ENCODE assay signal across 14 cellular contexts in the genomic region with DNA sequence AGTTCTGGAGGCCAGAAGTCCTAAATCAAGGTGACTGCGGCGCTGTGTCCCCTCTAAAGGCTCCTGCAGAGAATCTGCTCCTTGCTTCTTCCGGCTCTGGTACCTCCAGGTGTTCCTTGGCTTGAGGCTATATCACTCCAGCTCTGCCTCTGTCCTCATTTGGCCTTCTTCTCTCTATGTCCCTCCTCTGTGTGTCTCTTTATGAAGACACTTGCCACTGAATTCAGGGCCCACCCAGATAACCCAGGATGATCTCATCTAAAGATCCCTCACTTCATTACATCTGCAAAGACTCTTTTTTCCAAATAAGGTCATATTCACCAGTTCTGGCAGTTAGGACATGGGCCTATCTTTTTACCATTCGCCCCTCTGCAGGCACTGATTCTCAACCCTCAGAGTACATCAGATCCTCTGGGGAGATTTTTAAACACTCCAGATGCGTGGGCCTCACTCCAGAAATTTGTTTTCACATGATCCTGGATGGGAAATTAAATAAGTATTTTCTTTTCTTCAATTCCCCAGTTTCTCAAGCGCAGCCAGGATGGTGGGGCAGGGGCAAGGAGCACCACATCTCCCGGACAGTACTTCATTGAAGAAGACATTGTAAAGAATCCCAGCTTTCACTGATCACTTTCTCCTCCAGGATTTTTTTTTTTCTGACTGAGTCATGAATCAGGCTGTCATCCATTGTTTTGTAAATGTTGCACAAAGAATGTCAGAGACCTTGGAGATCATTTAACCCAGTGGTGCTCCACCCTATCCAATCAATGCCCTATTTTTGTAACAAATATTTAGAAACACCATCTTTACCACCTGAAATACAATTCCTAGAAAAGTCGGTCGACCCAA. TPM values are rescaled to one million over a fixed set of nuclear protein-coding genes. Genes with fewer than 3 reads are reported as not detected.
A peak's percentile ranks its signal among the peaks of the same experiment; 100 is the strongest.
DNase-seq lines count a peak whose midpoint lies in the region; ATAC-seq and TF ChIP-seq lines count a peak whose summit lies in the region.
"Had no signal": no experiment of that assay in that cellular context is flagged by ENCODE, and none has a peak within 500 bp of the region (broad histone marks: within the 10 kb centered on the region; RNA-seq: fewer than 3 reads in every experiment).

No MANE protein-coding gene starts in this region.

- H2AFZ ChIP-seq in GM23338 (no peak overlapping the region), PC-9 (no peak overlapping the region)

- H3K9me2 ChIP-seq in GM23338 (ENCODE audit: insufficient read depth) (no peaks in the 10 kb centered on the region), PC-9 (ENCODE audit: insufficient read depth) (no peaks in the 10 kb centered on the region)

- TF ChIP-seq POLR2A in sigmoid colon (IDR thresholded peaks at IDR 0.05) = no peak

- ATAC-seq in GM23338 = no peak
- ATAC-seq in activated T-helper 17 cell treated with anti-CD3 and anti-CD28 coated beads, Interleukin-2, amount 50 U/mL, for 72 hours (replicated peaks) = no peak
- no peak for ATAC-seq in GM18868 (IDR thresholded peaks at IDR 0.05; ENCODE audit: unreplicated experiment)

- H3K9me3 ChIP-seq in sigmoid colon (no peaks in the 10 kb centered on the region), PC-9 (ENCODE audit: insufficient read depth, low read depth) (no peaks in the 10 kb centered on the region)
- H3K9me3 ChIP-seq: stomach had no signal

- H3K4me3 ChIP-seq in GM23338 (no peak overlapping the region), foreskin fibroblast (ENCODE audit: low read depth in 1 of 2, low read length in 2 of 2) (no peak overlapping the region), sigmoid colon (no peak overlapping the region), PC-9 (no peak overlapping the region)
- H3K4me3 ChIP-seq: dorsolateral prefrontal cortex, stomach had no signal

- BruUV-seq in PC-9 (replicated peaks; lab: Mats Ljungman, UMichigan) = no TSS peak

- H3K36me3 ChIP-seq in GM23338 (ENCODE audit: insufficient read depth) (no peaks in the 10 kb centered on the region; the same call in 1 of the 2 replicates), sigmoid colon (no peaks in the 10 kb centered on the region), PC-9 (ENCODE audit: low read depth) (no peaks in the 10 kb centered on the region)
- H3K36me3 ChIP-seq: stomach had no signal

- peak overlapping the region; percentile 35 for H3K27ac Mint-ChIP-seq in GM23338
- H3K27ac Mint-ChIP-seq in activated T-helper 17 cell treated with anti-CD3 and anti-CD28 coated beads, Interleukin-2, amount 50 U/mL, for 72 hours = peak overlapping the region; percentile 76
- no peak overlapping the region for H3K27ac Mint-ChIP-seq in activated T-helper 2 cell treated with anti-CD3 and anti-CD28 coated beads, Interferon-gamma antibody, Interleukin-2, Interleukin-4, amounts not matched to agents 10 μg/mL and 5 μg/mL and 100 μg/mL, durations not matched to agents 14 hours and 24 hours and 36 hours

- H3K27ac ChIP-seq in GM23338 (ENCODE audit: low read depth) = no peak overlapping the region
- peak overlapping the region in 3 of 4 donors; percentile 20 to 62 (median 25) for H3K27ac ChIP-seq in sigmoid colon
- no peak overlapping the region for H3K27ac ChIP-seq in PC-9
- H3K27ac ChIP-seq in substantia nigra (ENCODE audit: low read depth, low read length, poor library complexity, severe bottlenecking) = no peak overlapping the region
- H3K27ac ChIP-seq: dorsolateral prefrontal cortex had no signal

- H3K4me2 ChIP-seq in GM23338 (peak overlapping the region; percentile 50; the same call in 1 of the 2 replicates), PC-9 (no peak overlapping the region)

- no peaks in the 10 kb centered on the region for H3K79me2 ChIP-seq in GM23338 (replicated peaks; ENCODE audit: insufficient read depth)
- H3K79me2 ChIP-seq in PC-9 (ENCODE audit: low read depth) = no peaks in the 10 kb centered on the region

- peaks cover 23% of the 10 kb centered on the region for H3K4me1 Mint-ChIP-seq in GM23338
- peaks cover 22% of the 10 kb centered on the region for H3K4me1 Mint-ChIP-seq in activated T-helper 17 cell treated with anti-CD3 and anti-CD28 coated beads, Interleukin-2, amount 50 U/mL, for 72 hours
- peaks cover 33% of the 10 kb centered on the region for H3K4me1 Mint-ChIP-seq in activated T-helper 2 cell treated with anti-CD3 and anti-CD28 coated beads, Interferon-gamma antibody, Interleukin-2, Interleukin-4, amounts not matched to agents 10 μg/mL and 5 μg/mL and 100 μg/mL, durations not matched to agents 14 hours and 24 hours and 36 hours (ENCODE audit: low read depth)

- H3K9me3 Mint-ChIP-seq in GM23338 = peaks cover 40% of the 10 kb centered on the region
- peaks cover 8% of the 10 kb centered on the region for H3K9me3 Mint-ChIP-seq in activated T-helper 17 cell treated with anti-CD3 and anti-CD28 coated beads, Interleukin-2, amount 50 U/mL, for 72 hours
- peaks cover 40% of the 10 kb centered on the region for H3K9me3 Mint-ChIP-seq in activated T-helper 2 cell treated with anti-CD3 and anti-CD28 coated beads, Interferon-gamma antibody, Interleukin-2, Interleukin-4, amounts not matched to agents 10 μg/mL and 5 μg/mL and 100 μg/mL, durations not matched to agents 14 hours and 24 hours and 36 hours

- H4K20me1 ChIP-seq in GM23338 (replicated peaks; ENCODE audit: insufficient read depth) = no peaks in the 10 kb centered on the region
- H4K20me1 ChIP-seq in PC-9 (ENCODE audit: insufficient read depth) = no peaks in the 10 kb centered on the region

- POLR2A ChIA-PET in PC-9 (lab: Charles Lee; ENCODE audit: unreplicated experiment) = no interaction called here

- TF ChIP-seq EP300 in sigmoid colon (IDR thresholded peaks at IDR 0.05) = no peak

- H3K36me3 Mint-ChIP-seq in GM23338 (ENCODE audit: low read depth) = peaks cover 29% of the 10 kb centered on the region
- H3K36me3 Mint-ChIP-seq in activated T-helper 17 cell treated with anti-CD3 and anti-CD28 coated beads, Interleukin-2, amount 50 U/mL, for 72 hours (ENCODE audit: low read depth) = peaks cover 78% of the 10 kb centered on the region
- peaks cover 81% of the 10 kb centered on the region for H3K36me3 Mint-ChIP-seq in activated T-helper 2 cell treated with anti-CD3 and anti-CD28 coated beads, Interferon-gamma antibody, Interleukin-2, Interleukin-4, amounts not matched to agents 10 μg/mL and 5 μg/mL and 100 μg/mL, durations not matched to agents 14 hours and 24 hours and 36 hours (ENCODE audit: low read depth)

- CTCF ChIA-PET in PC-9 (lab: Charles Lee) = no interaction called here

- TF ChIP-seq CTCF in GM23338 (conservative IDR thresholded peaks at IDR 0.05; ENCODE audit: low read depth in 2 of 2) (no peak), foreskin fibroblast (IDR thresholded peaks at IDR 0.05; ENCODE audit: low read depth, low read length) (no peak), sigmoid colon (IDR thresholded peaks at IDR 0.05) (no peak), PC-9 (conservative IDR thresholded peaks at IDR 0.05) (no peak)

- no peaks in the 10 kb centered on the region for H3K27me3 Mint-ChIP-seq in GM23338 (ENCODE audit: insufficient read depth, low read depth, poor library complexity)
- H3K27me3 Mint-ChIP-seq in activated T-helper 17 cell treated with anti-CD3 and anti-CD28 coated beads, Interleukin-2, amount 50 U/mL, for 72 hours = no peaks in the 10 kb centered on the region
- no peaks in the 10 kb centered on the region for H3K27me3 Mint-ChIP-seq in activated T-helper 2 cell treated with anti-CD3 and anti-CD28 coated beads, Interferon-gamma antibody, Interleukin-2, Interleukin-4, amounts not matched to agents 10 μg/mL and 5 μg/mL and 100 μg/mL, durations not matched to agents 14 hours and 24 hours and 36 hours (ENCODE audit: low read depth)

- H3K4me1 ChIP-seq in GM23338 (ENCODE audit: insufficient read depth) (peaks cover 10% of the 10 kb centered on the region), sigmoid colon (peaks cover 0 to 35% (median 22%) of the 10 kb centered on the region in 4 donors), PC-9 (replicated peaks; ENCODE audit: insufficient read depth) (no peaks in the 10 kb centered on the region)

- H3K4me3 Mint-ChIP-seq in GM23338 = no peak overlapping the region
- no peak overlapping the region for H3K4me3 Mint-ChIP-seq in activated T-helper 17 cell treated with anti-CD3 and anti-CD28 coated beads, Interleukin-2, amount 50 U/mL, for 72 hours
- no peak overlapping the region for H3K4me3 Mint-ChIP-seq in activated T-helper 2 cell treated with anti-CD3 and anti-CD28 coated beads, Interferon-gamma antibody, Interleukin-2, Interleukin-4, amounts not matched to agents 10 μg/mL and 5 μg/mL and 100 μg/mL, durations not matched to agents 14 hours and 24 hours and 36 hours (ENCODE audit: low read depth)

- H3K27me3 ChIP-seq in GM23338 (ENCODE audit: insufficient read depth) (no peaks in the 10 kb centered on the region), sigmoid colon (no peaks in the 10 kb centered on the region), PC-9 (ENCODE audit: insufficient read depth, low read depth) (peaks cover 95% of the 10 kb centered on the region)
- H3K27me3 ChIP-seq: stomach had no signal

- DNase-seq in GM23338 (ENCODE audit: low spot score) (peak; percentile 36), foreskin fibroblast (peak; percentile 10 to 48), sigmoid colon (no peak), PC-9 (no peak), substantia nigra (lab: John Stamatoyannopoulos, UW) (no peak)
- no peak for DNase-seq in activated T-helper 2 cell treated with anti-CD3 and anti-CD28 coated beads, Interferon-gamma antibody, Interleukin-2, Interleukin-4, amounts not matched to agents 10 μg/mL and 5 μg/mL and 100 μg/mL, durations not matched to agents 14 hours and 24 hours and 36 hours (ENCODE audit: low spot score)
- DNase-seq: activated CD4-positive, CD25-positive, alpha-beta regulatory T cell; activated T-cell treated with anti-CD3 and anti-CD28 coated beads for 4 hours; dorsolateral prefrontal cortex; H7; head of caudate nucleus; stomach had no signal

- intact Hi-C loops in sigmoid colon (cut with DNase I) = no loop called here
- intact Hi-C loops in PC-9 (cut with micrococcal nuclease; ENCODE audit: unreplicated experiment) = no loop called here
- intact Hi-C loops in activated T-helper 2 cell treated with anti-CD3 and anti-CD28 coated beads, Interferon-gamma antibody, Interleukin-2, Interleukin-4, amounts not matched to agents 10 μg/mL and 5 μg/mL and 100 μg/mL, durations not matched to agents 14 hours and 24 hours and 36 hours (cut with micrococcal nuclease) = no loop called here

- 77 to 80% methylated on average over 9 of the region's 9 CpGs for WGBS in sigmoid colon, 2 donors

- H3F3A ChIP-seq in GM23338 (replicated peaks; ENCODE audit: low read depth) (no peaks in the 10 kb centered on the region), PC-9 (ENCODE audit: insufficient read depth, low read depth) (no peaks in the 10 kb centered on the region)

RNA-seq across cellular contexts. Expression of gene CRACR2A, which starts 27.4 kb away (rescaled TPM):
- 3.0 and 3.4 TPM in 2 replicates for total RNA-seq in GM23338 (2014; rRNA removed; shearing (Covaris generic))
- polyA plus RNA-seq in GM23338 (2016; fragmentation: Nextera tagmentation; extraction: Ambion mirVana) = 1.4 and 1.5 TPM in 2 replicates
- 10 to 100 TPM; 39.4 to 46.3 TPM for total RNA-seq in activated T-helper 17 cell treated with anti-CD3 and anti-CD28 coated beads, Interleukin-2, amount 50 U/mL, for 72 hours
- 1 to 10 TPM; 1.1 to 4.2 (median 2.0) TPM for total RNA-seq in sigmoid colon
- polyA plus RNA-seq in sigmoid colon = 10 to 100 TPM; 11.4 to 29.6 (median 11.8) TPM
- not detected in 2 replicates for total RNA-seq in PC-9 (2021)
- total RNA-seq in activated T-helper 2 cell treated with anti-CD3 and anti-CD28 coated beads, Interferon-gamma antibody, Interleukin-2, Interleukin-4, amounts not matched to agents 10 μg/mL and 5 μg/mL and 100 μg/mL, durations not matched to agents 14 hours and 24 hours and 36 hours = 24.6 and 25.2 TPM in 2 replicates

Comparison
In these comparisons a context has a peak if more than half of its experiments do, and no peak if none do; other contexts are left out.
1. DNase-seq: peak in GM23338 (single experiment) and foreskin fibroblast (2 of 2); none in sigmoid colon (single experiment), PC-9 (0 of 2), activated T-helper 2 cell treated with anti-CD3 and anti-CD28 coated beads, Interferon-gamma antibody, Interleukin-2, Interleukin-4, amounts not matched to agents 10 μg/mL and 5 μg/mL and 100 μg/mL, durations not matched to agents 14 hours and 24 hours and 36 hours (single experiment) and substantia nigra (0 of 49).
2. H3K27ac ChIP-seq: peak in sigmoid colon (3 of 4); none in GM23338 (single experiment), PC-9 (single experiment) and substantia nigra (single experiment).